In genomic region chr19:53867225-53868090, GRCh38 we compare ENCODE assay signal across 8 cellular contexts. TPM values are rescaled to one million over a fixed set of nuclear protein-coding genes. Genes with fewer than 3 reads are reported as not detected.
DNase-seq lines count a peak whose midpoint lies in the region; ATAC-seq and TF ChIP-seq lines count a peak whose summit lies in the region.

MYADM (plus strand) TSS chr19:53867883; CDS start chr19:53873530, 5,647 bp downstream.

- H3K9me3 Mint-ChIP-seq in activated CD8-positive, alpha-beta T cell treated with anti-CD3 and anti-CD28 coated beads, Interleukin-2, amount 10 ng/mL, durations not matched to agents 7 days and 5 days (ENCODE audit: insufficient read depth): no peaks in the 10 kb centered on the region

- DNase-seq in NK-92 (lab: John Stamatoyannopoulos, UW; ENCODE audit: unreplicated experiment) (peak; percentile 97), NCI-H748 treated with DMSO at 0.1 percent for 48 hours (lab: John Stamatoyannopoulos, UW) (peak; percentile 98), ecto neural progenitor cell (ENCODE audit: low spot score) (peak; percentile 100)
- DNase-seq in NK-92 treated with Interleukin-12 subunit alpha and Interleukin-12 subunit beta, amount 100 ng/mL, for 24 hours (lab: John Stamatoyannopoulos, UW): no peak
- DNase-seq in activated CD8-positive, alpha-beta T cell treated with anti-CD3 and anti-CD28 coated beads, Interleukin-2, amount 10 ng/mL, durations not matched to agents 7 days and 5 days: peak; percentile 100
- peak; percentile 98 to 99 for DNase-seq in stimulated activated CD4-positive, alpha-beta T cell treated with anti-CD3 and anti-CD28 coated beads, Interleukin-2, amount 100 ng/mL, for 48 hours

- H3K36me3 Mint-ChIP-seq in activated CD8-positive, alpha-beta T cell treated with anti-CD3 and anti-CD28 coated beads, Interleukin-2, amount 10 ng/mL, durations not matched to agents 7 days and 5 days (ENCODE audit: low read depth): peaks cover 18% of the 10 kb centered on the region

- H3K9me3 ChIP-seq in liver (ENCODE audit: control insufficient read depth in 4 of 4, low read length in 3 of 4): no peaks in the 10 kb centered on the region

- ATAC-seq in HG03025 (IDR thresholded peaks at IDR 0.05; ENCODE audit: low FRiP score, unreplicated experiment): peak; percentile 54
- peak; percentile 54 for ATAC-seq in activated CD8-positive, alpha-beta T cell treated with anti-CD3 and anti-CD28 coated beads, Interleukin-2, amount 10 ng/mL, durations not matched to agents 7 days and 5 days

- H3K27me3 Mint-ChIP-seq in activated CD8-positive, alpha-beta T cell treated with anti-CD3 and anti-CD28 coated beads, Interleukin-2, amount 10 ng/mL, durations not matched to agents 7 days and 5 days (ENCODE audit: low read depth): no peaks in the 10 kb centered on the region

- H3K4me1 Mint-ChIP-seq in activated CD8-positive, alpha-beta T cell treated with anti-CD3 and anti-CD28 coated beads, Interleukin-2, amount 10 ng/mL, durations not matched to agents 7 days and 5 days (ENCODE audit: low read depth): peaks cover 36% of the 10 kb centered on the region

- peak within 1 kb of the TSS; percentile 47 to 73 for H3K9ac ChIP-seq in liver (ENCODE audit: low read depth in 1 of 2, low read length in 2 of 2)

- TF ChIP-seq RAD21 in liver (IDR thresholded peaks at IDR 0.05): no peak

- no peaks in the 10 kb centered on the region for H3K36me3 ChIP-seq in liver (ENCODE audit: control insufficient read depth in 4 of 4, insufficient read depth in 3 of 4, low read depth in 1 of 4, low read length in 3 of 4)

- H3K4me1 ChIP-seq in liver (ENCODE audit: control insufficient read depth in 4 of 4, insufficient read depth in 4 of 4, low read length in 3 of 4): peaks cover 3 to 21% (median 13%) of the 10 kb centered on the region in 4 donors

- peak within 1 kb of the TSS; percentile 44 to 71 (median 44) for H3K4me3 ChIP-seq in liver (ENCODE audit: low read depth in 1 of 3, low read length in 3 of 3)

- peak within 1 kb of the TSS; percentile 94 for H3K27ac Mint-ChIP-seq in activated CD8-positive, alpha-beta T cell treated with anti-CD3 and anti-CD28 coated beads, Interleukin-2, amount 10 ng/mL, durations not matched to agents 7 days and 5 days

- CTCF ChIA-PET in activated CD8-positive, alpha-beta T cell treated with anti-CD3 and anti-CD28 coated beads, Interleukin-2, amount 10 ng/mL, durations not matched to agents 7 days and 5 days (lab: Charles Lee): interaction anchor here (0.8 to 2.5 kb wide), 4 partner anchors 14 to 75 kb away, joined by 3 to 16 read pairs (median 5); partner anchors contain the start of gene PRKCG

- H3K27me3 ChIP-seq in liver (ENCODE audit: control insufficient read depth in 4 of 4, insufficient read depth in 4 of 4, low read length in 3 of 4): no peaks in the 10 kb centered on the region

- no peak for TF ChIP-seq CTCF in liver (IDR thresholded peaks at IDR 0.05; ENCODE audit: low read depth, low read length, missing input control)

- peak within 1 kb of the TSS; percentile 76 to 80 for H3K27ac ChIP-seq in liver (ENCODE audit: low read depth in 1 of 2, low read length in 2 of 2)

- 15% methylated on average over 37 of the region's 37 CpGs for WGBS in liver

- peak within 1 kb of the TSS; percentile 97 for H3K4me3 Mint-ChIP-seq in activated CD8-positive, alpha-beta T cell treated with anti-CD3 and anti-CD28 coated beads, Interleukin-2, amount 10 ng/mL, durations not matched to agents 7 days and 5 days

- POLR2A ChIA-PET in activated CD8-positive, alpha-beta T cell treated with anti-CD3 and anti-CD28 coated beads, Interleukin-2, amount 10 ng/mL, durations not matched to agents 7 days and 5 days (lab: Charles Lee): interaction anchor here (0.7 to 2.2 kb wide), 9 partner anchors 10 to 333 kb away, joined by 3 to 13 read pairs (median 4); partner anchors contain the start of genes CNOT3, PRPF31, RPS9 and TFPT

TF ChIP-seq in liver, 16 proteins besides CTCF, POLR2A, EP300 and RAD21:
- TF ChIP-seq FOXA2 (IDR thresholded peaks at IDR 0.05) (no peak), JUND (IDR thresholded peaks at IDR 0.05) (peak in 1 of 2 donors; percentile 24), NR2F2 (IDR thresholded peaks at IDR 0.05) (peak; percentile 70), TAF1 (conservative IDR thresholded peaks at IDR 0.05) (peak; percentile 30), ATF3 (IDR thresholded peaks at IDR 0.05) (no peak), HNF4G (IDR thresholded peaks at IDR 0.05) (no peak), GABPA (IDR thresholded peaks at IDR 0.05 in 1 of 2, conservative IDR thresholded peaks at IDR 0.05 in 1 of 2) (no peak), ZBTB33 (IDR thresholded peaks at IDR 0.05) (no peak), FOXA1 (IDR thresholded peaks at IDR 0.05) (no peak), EGR1 (IDR thresholded peaks at IDR 0.05; ENCODE audit: low read depth in 2 of 2) (no peak), HNF4A (conservative IDR thresholded peaks at IDR 0.05) (no peak), MAX (IDR thresholded peaks at IDR 0.05) (no peak), RXRA (IDR thresholded peaks at IDR 0.05) (peak in 1 of 2 donors; percentile 13), YY1 (IDR thresholded peaks at IDR 0.05) (no peak), SP1 (IDR thresholded peaks at IDR 0.05) (peak; percentile 46)
- TF ChIP-seq, protein P1, sequence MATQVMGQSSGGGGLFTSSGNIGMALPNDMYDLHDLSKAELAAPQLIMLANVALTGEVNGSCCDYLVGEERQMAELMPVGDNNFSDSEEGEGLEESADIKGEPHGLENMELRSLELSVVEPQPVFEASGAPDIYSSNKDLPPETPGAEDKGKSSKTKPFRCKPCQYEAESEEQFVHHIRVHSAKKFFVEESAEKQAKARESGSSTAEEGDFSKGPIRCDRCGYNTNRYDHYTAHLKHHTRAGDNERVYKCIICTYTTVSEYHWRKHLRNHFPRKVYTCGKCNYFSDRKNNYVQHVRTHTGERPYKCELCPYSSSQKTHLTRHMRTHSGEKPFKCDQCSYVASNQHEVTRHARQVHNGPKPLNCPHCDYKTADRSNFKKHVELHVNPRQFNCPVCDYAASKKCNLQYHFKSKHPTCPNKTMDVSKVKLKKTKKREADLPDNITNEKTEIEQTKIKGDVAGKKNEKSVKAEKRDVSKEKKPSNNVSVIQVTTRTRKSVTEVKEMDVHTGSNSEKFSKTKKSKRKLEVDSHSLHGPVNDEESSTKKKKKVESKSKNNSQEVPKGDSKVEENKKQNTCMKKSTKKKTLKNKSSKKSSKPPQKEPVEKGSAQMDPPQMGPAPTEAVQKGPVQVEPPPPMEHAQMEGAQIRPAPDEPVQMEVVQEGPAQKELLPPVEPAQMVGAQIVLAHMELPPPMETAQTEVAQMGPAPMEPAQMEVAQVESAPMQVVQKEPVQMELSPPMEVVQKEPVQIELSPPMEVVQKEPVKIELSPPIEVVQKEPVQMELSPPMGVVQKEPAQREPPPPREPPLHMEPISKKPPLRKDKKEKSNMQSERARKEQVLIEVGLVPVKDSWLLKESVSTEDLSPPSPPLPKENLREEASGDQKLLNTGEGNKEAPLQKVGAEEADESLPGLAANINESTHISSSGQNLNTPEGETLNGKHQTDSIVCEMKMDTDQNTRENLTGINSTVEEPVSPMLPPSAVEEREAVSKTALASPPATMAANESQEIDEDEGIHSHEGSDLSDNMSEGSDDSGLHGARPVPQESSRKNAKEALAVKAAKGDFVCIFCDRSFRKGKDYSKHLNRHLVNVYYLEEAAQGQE (IDR thresholded peaks at IDR 0.05): peak; percentile 54

RNA-seq across cellular contexts. Expression of gene MYADM, which starts in this region (rescaled TPM):
- 10 to 100 TPM; 92.9 to 98.1 TPM for total RNA-seq in activated CD8-positive, alpha-beta T cell treated with anti-CD3 and anti-CD28 coated beads, Interleukin-2, amount 10 ng/mL, durations not matched to agents 7 days and 5 days
- 1 to 10 TPM; 2.6 to 4.4 TPM for total RNA-seq in liver
- polyA plus RNA-seq in liver: 10 to 100 TPM in 1 of 2 donors, 1 to 10 TPM in 1; 8.8 to 28.0 TPM

Comparison
In these comparisons a context has a peak if more than half of its experiments do, and no peak if none do; other contexts are left out.
1. RNA of gene MYADM (total RNA-seq): 92.9 to 98.1 TPM in activated CD8-positive, alpha-beta T cell treated with anti-CD3 and anti-CD28 coated beads, Interleukin-2, amount 10 ng/mL, durations not matched to agents 7 days and 5 days; 2.6 to 4.4 TPM in liver; every median in the first group is over 10 times any median in the second.